ENCODE assay signal across 39 cellular contexts in the genomic region with DNA sequence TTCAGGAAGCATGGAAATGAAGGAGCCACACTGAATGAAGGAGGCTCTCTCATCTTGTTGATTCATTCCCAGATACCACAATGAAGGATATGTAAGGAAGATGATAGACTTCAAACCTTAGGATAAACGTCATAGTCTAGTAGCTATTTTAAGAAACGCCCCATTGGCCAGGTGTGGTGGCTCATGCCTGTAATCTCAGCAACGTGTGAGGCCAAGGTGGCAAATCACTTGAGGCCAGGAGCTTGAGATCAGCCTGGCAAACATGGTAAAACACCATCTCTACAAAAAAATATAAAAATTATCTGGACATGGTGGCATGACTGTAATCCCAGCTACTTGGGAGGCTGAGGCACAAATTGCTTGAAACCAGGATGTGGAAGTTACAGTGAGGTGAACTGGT.
"Had no signal": no experiment of that assay in that cellular context is flagged by ENCODE, and none has a peak within 500 bp of the region (broad histone marks: within the 10 kb centered on the region; RNA-seq: fewer than 3 reads in every experiment).

No MANE protein-coding gene starts in this region.

- FAIRE-seq: bronchial epithelial cell, TTC549 had no signal

- H3K27ac ChIP-seq: ascending aorta, cardiac muscle cell, VCaP had no signal

- H3K4me3 ChIP-seq: ascending aorta, cardiac muscle cell had no signal

- DNase-seq: activated B cell treated with CpG ODN at 0.5 μM for 24 hours; activated CD4-positive, alpha-beta memory T cell treated with anti-CD3 and anti-CD28 coated beads, Interleukin-2, amount 10 ng/mL, durations not matched to agents 7 days and 5 days; activated CD4-positive, alpha-beta T cell treated with anti-CD3 and anti-CD28 coated beads for 36 hours; activated CD4-positive, alpha-beta T cell treated with anti-CD3 and anti-CD28 coated beads for 48 hours; activated CD4-positive, alpha-beta T cell treated with anti-CD3 and anti-CD28 coated beads, Interleukin-2, amount 10 ng/mL, durations not matched to agents 7 days and 5 days; activated CD4-positive, alpha-beta T cell treated with anti-CD3 and anti-CD28 coated beads, Interleukin-2, amount 50 U/mL, for 48 hours; activated CD4-positive, CD25-positive, alpha-beta regulatory T cell treated with anti-CD3 and anti-CD28 coated beads, Interleukin-2, amount 50 U/mL, for 72 hours; activated CD8-positive, alpha-beta memory T cell treated with anti-CD3 and anti-CD28 coated beads for 24 hours; activated CD8-positive, alpha-beta memory T cell treated with anti-CD3 and anti-CD28 coated beads, Interleukin-2, amount 10 ng/mL, durations not matched to agents 7 days and 5 days; activated CD8-positive, alpha-beta T cell treated with anti-CD3 and anti-CD28 coated beads, Interleukin-2, amount 10 ng/mL, durations not matched to agents 7 days and 5 days; activated effector memory CD4-positive, alpha-beta T cell treated with anti-CD3 and anti-CD28 coated beads, Interleukin-2, amount 50 U/mL, for 16 hours; activated gamma-delta T cell treated with Interleukin-2 at 50 U/mL for 16 hours; activated naive CD4-positive, alpha-beta T cell; activated naive CD4-positive, alpha-beta T cell treated with anti-CD3 and anti-CD28 coated beads for 36 hours; activated naive CD4-positive, alpha-beta T cell treated with anti-CD3 and anti-CD28 coated beads, Interleukin-2, amount 50 U/mL, for 16 hours; activated naive CD8-positive, alpha-beta T cell treated with anti-CD3 and anti-CD28 coated beads for 36 hours; activated T-cell treated with anti-CD3 and anti-CD28 coated beads for 4 hours; activated T-cell treated with anti-CD3 and anti-CD28 coated beads, Interleukin-2, amount 50 U/mL, for 1 hour; activated T-cell treated with anti-CD3 and anti-CD28 coated beads, Interleukin-2, amount 50 U/mL, for 4 hours; activated T-cell treated with anti-CD3 and anti-CD28 coated beads, Interleukin-2, amount 50 U/mL, for 72 hours; amygdala; anterior cingulate cortex; caudate nucleus; cerebellar nuclear complex; T-helper 1 cell; T-helper 2 cell; T-helper 9 cell had no signal

- H3K4me1 Mint-ChIP-seq: activated B cell treated with CpG ODN at 0.5 μM for 24 hours; activated CD4-positive, alpha-beta memory T cell treated with anti-CD3 and anti-CD28 coated beads, Interleukin-2, amount 10 ng/mL, durations not matched to agents 7 days and 5 days; activated CD4-positive, alpha-beta T cell treated with anti-CD3 and anti-CD28 coated beads for 36 hours; activated CD4-positive, alpha-beta T cell treated with anti-CD3 and anti-CD28 coated beads, Interleukin-2, amount 10 ng/mL, durations not matched to agents 7 days and 5 days; activated CD8-positive, alpha-beta memory T cell treated with anti-CD3 and anti-CD28 coated beads, Interleukin-2, amount 10 ng/mL, durations not matched to agents 7 days and 5 days; activated naive CD8-positive, alpha-beta T cell treated with anti-CD3 and anti-CD28 coated beads for 36 hours; activated T-helper 17 cell treated with anti-CD3 and anti-CD28 coated beads, Interleukin-2, amount 50 U/mL, for 72 hours; central memory CD8-positive, alpha-beta T cell had no signal

- H3K4me3 Mint-ChIP-seq: activated B cell treated with CpG ODN at 0.5 μM for 24 hours; activated CD4-positive, alpha-beta memory T cell treated with anti-CD3 and anti-CD28 coated beads, Interleukin-2, amount 10 ng/mL, durations not matched to agents 7 days and 5 days; activated CD4-positive, alpha-beta T cell treated with anti-CD3 and anti-CD28 coated beads for 36 hours; activated CD4-positive, alpha-beta T cell treated with anti-CD3 and anti-CD28 coated beads, Interleukin-2, amount 10 ng/mL, durations not matched to agents 7 days and 5 days; activated CD8-positive, alpha-beta memory T cell treated with anti-CD3 and anti-CD28 coated beads, Interleukin-2, amount 10 ng/mL, durations not matched to agents 7 days and 5 days; activated CD8-positive, alpha-beta T cell treated with anti-CD3 and anti-CD28 coated beads, Interleukin-2, amount 10 ng/mL, durations not matched to agents 7 days and 5 days; activated naive CD4-positive, alpha-beta T cell treated with anti-CD3 and anti-CD28 coated beads for 36 hours; activated naive CD8-positive, alpha-beta T cell treated with anti-CD3 and anti-CD28 coated beads for 36 hours; activated T-cell treated with anti-CD3 and anti-CD28 coated beads, Interleukin-2, amount 50 U/mL, for 4 hours; activated T-cell treated with anti-CD3 and anti-CD28 coated beads, Interleukin-2, amount 50 U/mL, for 72 hours; activated T-helper 1 cell treated with anti-CD3 and anti-CD28 coated beads, Interleukin-12 subunit alpha, Interleukin-12 subunit beta, Interleukin-2, Interleukin-4 antibody, amounts not matched to agents 30 ng/mL and 10 ng/mL and 1 ng/mL, durations not matched to agents 14 hours and 24 hours and 36 hours; activated T-helper 17 cell treated with anti-CD3 and anti-CD28 coated beads, Interleukin-2, amount 50 U/mL, for 72 hours; brain; central memory CD8-positive, alpha-beta T cell; T-helper 1 cell treated with Interleukin-12 subunit alpha and Interleukin-12 subunit beta and Interleukin-4 antibody, amounts not matched to agents 30 μg/mL and 1 μg/mL, for 36 hours; T-helper 2 cell treated with Interferon-gamma antibody and Interleukin-4, amounts not matched to agents 5 μg/mL and 100 μg/mL, for 36 hours had no signal

- ATAC-seq: activated CD4-positive, alpha-beta T cell treated with anti-CD3 and anti-CD28 coated beads for 36 hours; activated CD8-positive, alpha-beta memory T cell treated with anti-CD3 and anti-CD28 coated beads, Interleukin-2, amount 10 ng/mL, durations not matched to agents 7 days and 5 days; activated CD8-positive, alpha-beta T cell treated with anti-CD3 and anti-CD28 coated beads, Interleukin-2, amount 10 ng/mL, durations not matched to agents 7 days and 5 days; activated naive CD4-positive, alpha-beta T cell treated with anti-CD3 and anti-CD28 coated beads, Interleukin-2, amount 50 U/mL, for 72 hours; activated T-cell treated with anti-CD3 and anti-CD28 coated beads, Interleukin-2, amount 50 U/mL, for 4 hours; activated T-cell treated with anti-CD3 and anti-CD28 coated beads, Interleukin-2, amount 50 U/mL, for 72 hours; activated T-helper 17 cell treated with anti-CD3 and anti-CD28 coated beads, Interleukin-2, amount 50 U/mL, for 72 hours had no signal

- H3K27me3 ChIP-seq: ascending aorta, cardiac muscle cell had no signal

- H3K27ac Mint-ChIP-seq: activated B cell treated with CpG ODN at 0.5 μM for 24 hours; activated CD4-positive, alpha-beta memory T cell treated with anti-CD3 and anti-CD28 coated beads, Interleukin-2, amount 10 ng/mL, durations not matched to agents 7 days and 5 days; activated CD4-positive, alpha-beta T cell treated with anti-CD3 and anti-CD28 coated beads for 36 hours; activated CD4-positive, alpha-beta T cell treated with anti-CD3 and anti-CD28 coated beads, Interleukin-2, amount 10 ng/mL, durations not matched to agents 7 days and 5 days; activated CD8-positive, alpha-beta memory T cell treated with anti-CD3 and anti-CD28 coated beads, Interleukin-2, amount 10 ng/mL, durations not matched to agents 7 days and 5 days; activated CD8-positive, alpha-beta T cell treated with anti-CD3 and anti-CD28 coated beads, Interleukin-2, amount 10 ng/mL, durations not matched to agents 7 days and 5 days; activated naive CD4-positive, alpha-beta T cell treated with anti-CD3 and anti-CD28 coated beads for 36 hours; activated naive CD4-positive, alpha-beta T cell treated with anti-CD3 and anti-CD28 coated beads, Interleukin-2, amount 50 U/mL, for 72 hours; activated naive CD8-positive, alpha-beta T cell treated with anti-CD3 and anti-CD28 coated beads for 36 hours; activated T-cell treated with anti-CD3 and anti-CD28 coated beads, Interleukin-2, amount 50 U/mL, for 72 hours; activated T-helper 1 cell treated with anti-CD3 and anti-CD28 coated beads, Interleukin-12 subunit alpha, Interleukin-12 subunit beta, Interleukin-2, Interleukin-4 antibody, amounts not matched to agents 30 ng/mL and 10 ng/mL and 1 ng/mL, durations not matched to agents 14 hours and 24 hours and 36 hours; activated T-helper 17 cell treated with anti-CD3 and anti-CD28 coated beads, Interleukin-2, amount 50 U/mL, for 72 hours; brain; T-helper 1 cell treated with Interleukin-12 subunit alpha and Interleukin-12 subunit beta and Interleukin-4 antibody, amounts not matched to agents 30 μg/mL and 1 μg/mL, for 36 hours; T-helper 2 cell treated with Interferon-gamma antibody and Interleukin-4, amounts not matched to agents 5 μg/mL and 100 μg/mL, for 36 hours had no signal

- H3K27me3 Mint-ChIP-seq: activated B cell treated with CpG ODN at 0.5 μM for 24 hours; activated CD4-positive, alpha-beta memory T cell treated with anti-CD3 and anti-CD28 coated beads, Interleukin-2, amount 10 ng/mL, durations not matched to agents 7 days and 5 days; activated CD4-positive, alpha-beta T cell treated with anti-CD3 and anti-CD28 coated beads for 36 hours; activated CD4-positive, alpha-beta T cell treated with anti-CD3 and anti-CD28 coated beads, Interleukin-2, amount 10 ng/mL, durations not matched to agents 7 days and 5 days; activated CD8-positive, alpha-beta memory T cell treated with anti-CD3 and anti-CD28 coated beads, Interleukin-2, amount 10 ng/mL, durations not matched to agents 7 days and 5 days; activated naive CD8-positive, alpha-beta T cell treated with anti-CD3 and anti-CD28 coated beads for 36 hours; activated T-helper 17 cell treated with anti-CD3 and anti-CD28 coated beads, Interleukin-2, amount 50 U/mL, for 72 hours; central memory CD8-positive, alpha-beta T cell had no signal

- H3K4me1 ChIP-seq: ascending aorta had no signal
